Comparison of ENCODE assay signal across 8 cellular contexts in genomic region chrX:49878128-49878833, GRCh38.
A peak's percentile ranks its signal among the peaks of the same experiment; 100 is the strongest.
DNase-seq lines count a peak whose midpoint lies in the region; ATAC-seq and TF ChIP-seq lines count a peak whose summit lies in the region.

No MANE protein-coding gene starts in this region.

- peaks cover 0 to 9% (median 0%) of the 10 kb centered on the region in 11 experiments; a peak in 1 of 22 replicates for H3K9me3 ChIP-seq in BLaER1 treated with 17β-estradiol and CSF1 and Interleukin-3, amounts not matched to agents 10 nM and 100 nM (replicated peaks in 1 of 11)
- H3K9me3 ChIP-seq in RWPE2 (ENCODE audit: severe bottlenecking), result no peaks in the 10 kb centered on the region
- H3K9me3 ChIP-seq in neuron (ENCODE audit: low read length), result no peaks in the 10 kb centered on the region

- H3K4me1 ChIP-seq in BLaER1 treated with 17β-estradiol and CSF1 and Interleukin-3, amounts not matched to agents 10 nM and 100 nM, result peaks cover 24 to 39% (median 37%) of the 10 kb centered on the region in 10 experiments
- H3K4me1 ChIP-seq in RWPE2 (ENCODE audit: insufficient read depth, poor library complexity, severe bottlenecking) (peaks cover 3% of the 10 kb centered on the region), neuron (ENCODE audit: insufficient read depth, low read length) (peaks cover 3% of the 10 kb centered on the region)

- peaks cover 0 to 20% (median 0%) of the 10 kb centered on the region in 11 experiments; a peak in 3 of 22 replicates for H4K20me1 ChIP-seq in BLaER1 treated with 17β-estradiol and CSF1 and Interleukin-3, amounts not matched to agents 10 nM and 100 nM

- peak overlapping the region; percentile 68 to 81 (median 78) for H3K9ac ChIP-seq in BLaER1 treated with 17β-estradiol and CSF1 and Interleukin-3, amounts not matched to agents 10 nM and 100 nM

- ATAC-seq in RWPE2 (ENCODE audit: low read depth), result no peak
- no peak for ATAC-seq in GM21390 (IDR thresholded peaks at IDR 0.05; ENCODE audit: unreplicated experiment)
- ATAC-seq in HG03521 (IDR thresholded peaks at IDR 0.05; ENCODE audit: unreplicated experiment), result no peak
- ATAC-seq in HG03039 (IDR thresholded peaks at IDR 0.05; ENCODE audit: unreplicated experiment), result no peak

- DNase-seq in RWPE2 (ENCODE audit: low spot score) (no peak), epithelial cell of prostate (ENCODE audit: low read depth, low spot score) (no peak), NOMO-1 treated with dmso at 0.1 percent for 144 hours (lab: John Stamatoyannopoulos, UW; ENCODE audit: unreplicated experiment) (no peak)

- H2AFZ ChIP-seq in neuron (ENCODE audit: low read depth, low read length), result peak overlapping the region; percentile 43

- peaks cover 39 to 79% (median 63%) of the 10 kb centered on the region in 11 experiments for H3K27me3 ChIP-seq in BLaER1 treated with 17β-estradiol and CSF1 and Interleukin-3, amounts not matched to agents 10 nM and 100 nM
- no peaks in the 10 kb centered on the region for H3K27me3 ChIP-seq in RWPE2 (ENCODE audit: insufficient read depth, poor library complexity, severe bottlenecking)
- no peaks in the 10 kb centered on the region for H3K27me3 ChIP-seq in neuron (ENCODE audit: insufficient read depth, low read length)

- H3K36me3 ChIP-seq in BLaER1 treated with 17β-estradiol and CSF1 and Interleukin-3, amounts not matched to agents 10 nM and 100 nM, result no peaks in the 10 kb centered on the region
- H3K36me3 ChIP-seq in RWPE2 (ENCODE audit: low read depth) (no peaks in the 10 kb centered on the region), neuron (ENCODE audit: insufficient read depth, low read length) (peaks cover 2% of the 10 kb centered on the region)

- H3K27ac ChIP-seq in BLaER1 treated with 17β-estradiol and CSF1 and Interleukin-3, amounts not matched to agents 10 nM and 100 nM, result peak overlapping the region; percentile 32 to 80 (median 70); a peak in 21 of 22 replicates
- H3K27ac ChIP-seq in RWPE2 (ENCODE audit: poor library complexity, severe bottlenecking) (no peak overlapping the region), epithelial cell of prostate (peak overlapping the region; percentile 60)

- H3K4me3 ChIP-seq in BLaER1 treated with 17β-estradiol and CSF1 and Interleukin-3, amounts not matched to agents 10 nM and 100 nM, result peak overlapping the region; percentile 51 to 74 (median 64)
- H3K4me3 ChIP-seq in RWPE2 (ENCODE audit: severe bottlenecking) (peak overlapping the region; percentile 57), neuron (ENCODE audit: low read length) (peak overlapping the region; percentile 39)

- no peak for TF ChIP-seq CTCF in RWPE2 (IDR thresholded peaks at IDR 0.05; ENCODE audit: poor library complexity, severe bottlenecking)

- peak overlapping the region; percentile 63 to 82 (median 77) for H3K4me2 ChIP-seq in BLaER1 treated with 17β-estradiol and CSF1 and Interleukin-3, amounts not matched to agents 10 nM and 100 nM
